Comparison of ENCODE assay signal across 9 cellular contexts in genomic region chr17:45170280-45170975, GRCh38. TPM values are rescaled to one million over a fixed set of nuclear protein-coding genes. Genes with fewer than 3 reads are reported as not detected.
DNase-seq lines count a peak whose midpoint lies in the region; ATAC-seq and TF ChIP-seq lines count a peak whose summit lies in the region.
"Had no signal": no experiment of that assay in that cellular context is flagged by ENCODE, and none has a peak within 500 bp of the region (broad histone marks: within the 10 kb centered on the region; RNA-seq: fewer than 3 reads in every experiment).

No MANE protein-coding gene starts in this region.

- BruUV-seq in Caco-2 (replicated peaks; lab: Mats Ljungman, UMichigan), result no TSS peak

- no peak for TF ChIP-seq CTCF in Caco-2 (IDR thresholded peaks at IDR 0.05; ENCODE audit: insufficient read depth in 1 of 2, low read depth in 1 of 2, low read length in 1 of 2, severe bottlenecking in 1 of 2, unreplicated experiment in 1 of 2)

- CTCF ChIA-PET in Caco-2 (lab: Charles Lee), result interaction anchor here (0.6 to 4.5 kb wide), 9 partner anchors 9 to 255 kb away, joined by 3 to 47 read pairs (median 21); partner anchors contain the start of genes ACBD4, HEXIM1 and HEXIM2

- H3K27ac ChIP-seq in right cardiac atrium (ENCODE audit: low read length), result peak overlapping the region; percentile 92

- H3K9ac ChIP-seq in skeletal muscle satellite cell (ENCODE audit: low read depth, low read length), result peak overlapping the region; percentile 82

- WGBS in right cardiac atrium, result 68% methylated on average over 13 of the region's 13 CpGs

- H3K27me3 Mint-ChIP-seq in Caco-2 (ENCODE audit: insufficient read depth, unreplicated experiment), result no peaks in the 10 kb centered on the region
- no peaks in the 10 kb centered on the region for H3K27me3 Mint-ChIP-seq in activated T-helper 2 cell treated with anti-CD3 and anti-CD28 coated beads, Interferon-gamma antibody, Interleukin-2, Interleukin-4, amounts not matched to agents 10 μg/mL and 5 μg/mL and 100 μg/mL, durations not matched to agents 14 hours and 24 hours and 36 hours (ENCODE audit: low read depth)
- H3K27me3 Mint-ChIP-seq: naive B cell had no signal

- H3K4me1 ChIP-seq in Caco-2 (peaks cover 53% of the 10 kb centered on the region), right cardiac atrium (ENCODE audit: control insufficient read depth, insufficient read depth, low read length) (peaks cover 14% of the 10 kb centered on the region), skeletal muscle satellite cell (ENCODE audit: control insufficient read depth, insufficient read depth, low read length) (peaks cover 41% of the 10 kb centered on the region)

- H3K36me3 ChIP-seq in Caco-2 (ENCODE audit: control insufficient read depth, insufficient read depth, low read length) (no peaks in the 10 kb centered on the region), skeletal muscle satellite cell (ENCODE audit: insufficient read depth, low read length) (no peaks in the 10 kb centered on the region)

- intact Hi-C loops in Caco-2 (cut with micrococcal nuclease; ENCODE audit: unreplicated experiment), result no loop called here
- intact Hi-C loops in activated T-helper 2 cell treated with anti-CD3 and anti-CD28 coated beads, Interferon-gamma antibody, Interleukin-2, Interleukin-4, amounts not matched to agents 10 μg/mL and 5 μg/mL and 100 μg/mL, durations not matched to agents 14 hours and 24 hours and 36 hours (cut with micrococcal nuclease), result no loop called here
- intact Hi-C loops in right cardiac atrium (cut with DNase I), result no loop called here

- H3K9me3 ChIP-seq in Caco-2, result no peaks in the 10 kb centered on the region
- H3K9me3 ChIP-seq in right cardiac atrium (ENCODE audit: control insufficient read depth, low read length), result no peaks in the 10 kb centered on the region
- no peaks in the 10 kb centered on the region for H3K9me3 ChIP-seq in skeletal muscle satellite cell (replicated peaks; ENCODE audit: low read length)

- ATAC-seq in right cardiac atrium (peak in 1 of 2 donors; percentile 34), HG02798 (IDR thresholded peaks at IDR 0.05; ENCODE audit: poor library complexity, unreplicated experiment) (no peak)

- H3K36me3 Mint-ChIP-seq in Caco-2 (ENCODE audit: insufficient read depth, unreplicated experiment), result peaks cover 23% of the 10 kb centered on the region
- no peaks in the 10 kb centered on the region for H3K36me3 Mint-ChIP-seq in activated T-helper 2 cell treated with anti-CD3 and anti-CD28 coated beads, Interferon-gamma antibody, Interleukin-2, Interleukin-4, amounts not matched to agents 10 μg/mL and 5 μg/mL and 100 μg/mL, durations not matched to agents 14 hours and 24 hours and 36 hours (ENCODE audit: low read depth)
- H3K36me3 Mint-ChIP-seq: naive B cell had no signal

- H3K27ac Mint-ChIP-seq in Caco-2 (ENCODE audit: unreplicated experiment), result peak overlapping the region; percentile 94
- peak overlapping the region; percentile 79 for H3K27ac Mint-ChIP-seq in activated T-helper 2 cell treated with anti-CD3 and anti-CD28 coated beads, Interferon-gamma antibody, Interleukin-2, Interleukin-4, amounts not matched to agents 10 μg/mL and 5 μg/mL and 100 μg/mL, durations not matched to agents 14 hours and 24 hours and 36 hours

- peaks cover 36% of the 10 kb centered on the region for H3K4me1 Mint-ChIP-seq in Caco-2 (ENCODE audit: low read depth, unreplicated experiment)
- peaks cover 16% of the 10 kb centered on the region for H3K4me1 Mint-ChIP-seq in activated T-helper 2 cell treated with anti-CD3 and anti-CD28 coated beads, Interferon-gamma antibody, Interleukin-2, Interleukin-4, amounts not matched to agents 10 μg/mL and 5 μg/mL and 100 μg/mL, durations not matched to agents 14 hours and 24 hours and 36 hours (ENCODE audit: low read depth)

- no peaks in the 10 kb centered on the region for H3K9me3 Mint-ChIP-seq in Caco-2 (ENCODE audit: unreplicated experiment)
- H3K9me3 Mint-ChIP-seq in activated T-helper 2 cell treated with anti-CD3 and anti-CD28 coated beads, Interferon-gamma antibody, Interleukin-2, Interleukin-4, amounts not matched to agents 10 μg/mL and 5 μg/mL and 100 μg/mL, durations not matched to agents 14 hours and 24 hours and 36 hours, result no peaks in the 10 kb centered on the region
- H3K9me3 Mint-ChIP-seq: naive B cell had no signal

- POLR2A ChIA-PET in Caco-2 (lab: Charles Lee), result interaction anchor here (0.5 to 8.1 kb wide), 5 partner anchors 10 to 261 kb away, joined by 3 to 183 read pairs (median 11); partner anchors contain the start of genes ACBD4, HEXIM1 and HEXIM2

- H3K27me3 ChIP-seq in Caco-2 (replicated peaks; ENCODE audit: control insufficient read depth, insufficient read depth, low read length) (no peaks in the 10 kb centered on the region), right cardiac atrium (ENCODE audit: control insufficient read depth, insufficient read depth) (no peaks in the 10 kb centered on the region), skeletal muscle satellite cell (ENCODE audit: control insufficient read depth, insufficient read depth, low read length) (no peaks in the 10 kb centered on the region)

- peak overlapping the region; percentile 64 for H3K4me3 Mint-ChIP-seq in Caco-2 (ENCODE audit: unreplicated experiment)
- no peak overlapping the region for H3K4me3 Mint-ChIP-seq in activated T-helper 2 cell treated with anti-CD3 and anti-CD28 coated beads, Interferon-gamma antibody, Interleukin-2, Interleukin-4, amounts not matched to agents 10 μg/mL and 5 μg/mL and 100 μg/mL, durations not matched to agents 14 hours and 24 hours and 36 hours (ENCODE audit: low read depth)

- DNase-seq in Caco-2 (no peak), right cardiac atrium (no peak), LoVo (ENCODE audit: low spot score) (no peak), GM19240 (ENCODE audit: insufficient read length, low spot score) (no peak)
- DNase-seq in activated T-helper 2 cell treated with anti-CD3 and anti-CD28 coated beads, Interferon-gamma antibody, Interleukin-2, Interleukin-4, amounts not matched to agents 10 μg/mL and 5 μg/mL and 100 μg/mL, durations not matched to agents 14 hours and 24 hours and 36 hours (ENCODE audit: low spot score), result no peak
- DNase-seq in stimulated activated CD4-positive, alpha-beta T cell treated with anti-CD3 and anti-CD28 coated beads, Interleukin-2, amount 100 ng/mL, for 48 hours, result no peak
- DNase-seq: naive B cell had no signal

- no peak overlapping the region for H3K4me3 ChIP-seq in Caco-2 (ENCODE audit: low read depth, low read length)
- H3K4me3 ChIP-seq in right cardiac atrium (ENCODE audit: low read length), result no peak overlapping the region
- peak overlapping the region; percentile 16 for H3K4me3 ChIP-seq in skeletal muscle satellite cell (ENCODE audit: low read length)

- H3K4me2 ChIP-seq in skeletal muscle satellite cell (ENCODE audit: low read length), result peak overlapping the region; percentile 91

RNA-seq across cellular contexts. Expression of gene HEXIM2, which starts 8.8 kb away (rescaled TPM):
- 12.7 and 13.6 TPM in 2 replicates for total RNA-seq in Caco-2 (2022)
- 7.5 and 7.8 TPM in 2 replicates for total RNA-seq in activated T-helper 2 cell treated with anti-CD3 and anti-CD28 coated beads, Interferon-gamma antibody, Interleukin-2, Interleukin-4, amounts not matched to agents 10 μg/mL and 5 μg/mL and 100 μg/mL, durations not matched to agents 14 hours and 24 hours and 36 hours
- total RNA-seq in right cardiac atrium, result 1 to 10 TPM; 3.5 to 8.2 (median 6.6) TPM
- polyA plus RNA-seq in right cardiac atrium, result 6.5 TPM
- 4.6 and 8.3 TPM in 2 replicates for total RNA-seq in skeletal muscle satellite cell (2012; rRNA removed)

RNA-seq across cellular contexts. Expression of gene HEXIM1, which starts 22.2 kb away (rescaled TPM):
- 71.0 and 78.0 TPM in 2 replicates for total RNA-seq in Caco-2 (2022)
- 46.4 and 48.1 TPM in 2 replicates for total RNA-seq in activated T-helper 2 cell treated with anti-CD3 and anti-CD28 coated beads, Interferon-gamma antibody, Interleukin-2, Interleukin-4, amounts not matched to agents 10 μg/mL and 5 μg/mL and 100 μg/mL, durations not matched to agents 14 hours and 24 hours and 36 hours
- total RNA-seq in right cardiac atrium, result 10 to 100 TPM; 37.1 to 42.6 (median 40.6) TPM
- 21.2 TPM for polyA plus RNA-seq in right cardiac atrium
- total RNA-seq in skeletal muscle satellite cell (2012; rRNA removed), result 4.2 and 4.3 TPM in 2 replicates

RNA-seq across cellular contexts. Expression of gene ACBD4, which starts 34.9 kb away (rescaled TPM):
- total RNA-seq in Caco-2 (2022), result 21.2 and 21.6 TPM in 2 replicates
- total RNA-seq in activated T-helper 2 cell treated with anti-CD3 and anti-CD28 coated beads, Interferon-gamma antibody, Interleukin-2, Interleukin-4, amounts not matched to agents 10 μg/mL and 5 μg/mL and 100 μg/mL, durations not matched to agents 14 hours and 24 hours and 36 hours, result 12.8 and 15.9 TPM in 2 replicates
- total RNA-seq in right cardiac atrium, result 10 to 100 TPM; 11.9 to 14.8 (median 12.6) TPM
- 12.0 TPM for polyA plus RNA-seq in right cardiac atrium
- 0.87 and 4.6 TPM in 2 replicates for total RNA-seq in skeletal muscle satellite cell (2012; rRNA removed)

RNA-seq across cellular contexts. Expression of gene PLCD3, which starts 38.1 kb away (rescaled TPM):
- total RNA-seq in Caco-2 (2022) (74.3 and 88.5 TPM in 2 replicates), right cardiac atrium (100 to 1,000 TPM in 3 of 4 donors, 10 to 100 TPM in 1; 94.2 to 164 (median 138) TPM)
- total RNA-seq in activated T-helper 2 cell treated with anti-CD3 and anti-CD28 coated beads, Interferon-gamma antibody, Interleukin-2, Interleukin-4, amounts not matched to agents 10 μg/mL and 5 μg/mL and 100 μg/mL, durations not matched to agents 14 hours and 24 hours and 36 hours, result 4.0 and 4.4 TPM in 2 replicates
- 100 TPM for polyA plus RNA-seq in right cardiac atrium
- total RNA-seq in skeletal muscle satellite cell (2012; rRNA removed), result 5.3 and 13.3 TPM in 2 replicates

RNA-seq across cellular contexts. Expression of gene FMNL1, which starts 51.3 kb away (rescaled TPM):
- total RNA-seq in Caco-2 (2022) (2.8 and 3.0 TPM in 2 replicates), right cardiac atrium (10 to 100 TPM; 12.3 to 17.0 (median 14.1) TPM)
- 469 and 475 TPM in 2 replicates for total RNA-seq in activated T-helper 2 cell treated with anti-CD3 and anti-CD28 coated beads, Interferon-gamma antibody, Interleukin-2, Interleukin-4, amounts not matched to agents 10 μg/mL and 5 μg/mL and 100 μg/mL, durations not matched to agents 14 hours and 24 hours and 36 hours
- polyA plus RNA-seq in right cardiac atrium, result 10.5 TPM
- 3.3 and 6.3 TPM in 2 replicates for total RNA-seq in skeletal muscle satellite cell (2012; rRNA removed)
